In the genomic region with DNA sequence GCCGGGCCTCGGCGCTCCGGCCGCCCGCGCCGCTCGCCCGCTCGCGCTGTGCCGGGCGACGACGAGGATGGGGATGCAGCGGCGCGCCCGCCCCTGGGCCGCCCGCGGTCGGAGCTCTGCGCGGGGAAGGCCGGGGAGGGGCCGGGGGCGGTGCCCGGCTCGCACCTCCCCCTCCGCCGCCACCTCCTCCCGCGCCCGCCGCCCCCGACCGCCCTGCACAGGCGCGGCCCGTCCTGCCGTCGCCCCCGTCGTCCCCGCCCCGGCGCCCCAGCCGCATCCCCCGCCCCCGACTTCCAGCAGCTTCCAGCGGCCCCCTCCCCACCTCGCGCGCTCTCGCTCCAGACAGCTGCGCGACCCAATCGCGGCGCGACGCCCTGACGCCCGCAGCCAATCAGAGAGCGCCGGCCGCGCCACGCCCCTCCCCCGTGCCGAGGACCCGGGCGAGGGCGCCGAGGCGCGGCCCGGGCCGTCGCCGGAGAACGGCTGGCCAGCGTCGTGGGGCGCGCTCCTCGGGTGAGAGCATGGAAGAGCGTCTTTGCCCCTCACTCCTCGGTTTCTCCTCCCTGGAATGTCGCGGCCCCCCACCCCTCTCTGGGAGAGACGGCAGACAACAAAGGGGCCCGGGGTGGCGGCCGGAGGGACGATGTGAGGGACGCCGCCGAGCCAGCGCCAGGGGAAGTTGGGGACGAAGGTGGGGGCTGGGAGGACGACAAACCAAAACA, we compare ENCODE assay signal across 8 cellular contexts.
DNase-seq lines count a peak whose midpoint lies in the region; ATAC-seq and TF ChIP-seq lines count a peak whose summit lies in the region.

A gene with protein sequence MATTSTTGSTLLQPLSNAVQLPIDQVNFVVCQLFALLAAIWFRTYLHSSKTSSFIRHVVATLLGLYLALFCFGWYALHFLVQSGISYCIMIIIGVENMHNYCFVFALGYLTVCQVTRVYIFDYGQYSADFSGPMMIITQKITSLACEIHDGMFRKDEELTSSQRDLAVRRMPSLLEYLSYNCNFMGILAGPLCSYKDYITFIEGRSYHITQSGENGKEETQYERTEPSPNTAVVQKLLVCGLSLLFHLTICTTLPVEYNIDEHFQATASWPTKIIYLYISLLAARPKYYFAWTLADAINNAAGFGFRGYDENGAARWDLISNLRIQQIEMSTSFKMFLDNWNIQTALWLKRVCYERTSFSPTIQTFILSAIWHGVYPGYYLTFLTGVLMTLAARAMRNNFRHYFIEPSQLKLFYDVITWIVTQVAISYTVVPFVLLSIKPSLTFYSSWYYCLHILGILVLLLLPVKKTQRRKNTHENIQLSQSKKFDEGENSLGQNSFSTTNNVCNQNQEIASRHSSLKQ (minus strand): TSS at position 69 of the 722 bp plus-strand sequence. CDS start 70 bp downstream, outside the sequence.

- DNase-seq in NCI-H2171 (lab: John Stamatoyannopoulos, UW) (peak; percentile 98), caudate nucleus (lab: John Stamatoyannopoulos, UW) (peak in 60 of 61 donors; percentile 26 to 95 (median 86)), iris pigment epithelial cell (ENCODE audit: low read depth) (peak; percentile 96), smooth muscle cell of the brain vasculature (ENCODE audit: low read depth, low spot score) (peak; percentile 70)
- peak; percentile 8 to 29 (median 22) for DNase-seq in activated CD4-positive, CD25-positive, alpha-beta regulatory T cell (lab: John Stamatoyannopoulos, UW)

- H3K27ac ChIP-seq in 22Rv1, result peak within 1 kb of the TSS; percentile 41
- peak within 1 kb of the TSS; percentile 92 for H3K27ac ChIP-seq in caudate nucleus (ENCODE audit: low read depth, low read length)

- no peak for TF ChIP-seq CTCF in 22Rv1 (IDR thresholded peaks at IDR 0.05)

- peak; percentile 89 for ATAC-seq in GM18520 (IDR thresholded peaks at IDR 0.05; ENCODE audit: unreplicated experiment)
- ATAC-seq in HG03045 (IDR thresholded peaks at IDR 0.05; ENCODE audit: unreplicated experiment), result peak; percentile 92

Comparison
In these comparisons a context has a peak if more than half of its experiments do, and no peak if none do; other contexts are left out.
1. Peak in every context shown above with its lines: DNase-seq, ATAC-seq and H3K27ac ChIP-seq.
2. DNase-seq: peak in every context shown above with its lines; median percentile 98 in NCI-H2171; 96 in iris pigment epithelial cell; 86 in caudate nucleus; 70 in smooth muscle cell of the brain vasculature; 22 in activated CD4-positive, CD25-positive, alpha-beta regulatory T cell.